In the genomic region with DNA sequence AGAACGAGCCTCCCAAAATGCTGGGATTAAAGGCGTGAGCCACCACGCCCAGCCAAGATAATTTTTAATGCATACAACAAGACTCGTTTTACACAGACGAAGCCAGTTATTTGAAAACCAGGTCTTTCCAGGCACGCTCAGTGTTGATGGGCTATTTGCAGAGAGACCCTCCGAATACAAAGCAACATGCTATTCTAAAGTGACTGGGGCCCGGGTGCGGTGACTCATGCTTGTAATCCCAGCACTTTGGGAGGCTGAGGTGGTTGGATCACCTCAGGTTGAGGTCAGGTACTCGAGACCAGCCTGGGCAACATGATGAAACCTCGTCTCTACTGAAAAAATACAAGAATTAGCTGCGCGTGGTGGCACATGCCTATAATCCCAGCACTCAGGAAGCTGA, we compare ENCODE assay signal across 32 cellular contexts. TPM values are rescaled to one million over a fixed set of nuclear protein-coding genes. Genes with fewer than 3 reads are reported as not detected.
"Had no signal": no experiment of that assay in that cellular context is flagged by ENCODE, and none has a peak within 500 bp of the region (broad histone marks: within the 10 kb centered on the region; RNA-seq: fewer than 3 reads in every experiment).

No MANE protein-coding gene starts in this region.

- DNase-seq: activated CD4-positive, alpha-beta memory T cell treated with anti-CD3 and anti-CD28 coated beads, Interleukin-2, amount 10 ng/mL, durations not matched to agents 7 days and 5 days; activated CD4-positive, alpha-beta T cell treated with anti-CD3 and anti-CD28 coated beads for 1 hour; activated CD4-positive, alpha-beta T cell treated with anti-CD3 and anti-CD28 coated beads, Interleukin-2, amount 10 ng/mL, durations not matched to agents 7 days and 5 days; activated CD8-positive, alpha-beta memory T cell treated with anti-CD3 and anti-CD28 coated beads, Interleukin-2, amount 50 U/mL, for 48 hours; activated gamma-delta T cell; activated naive CD4-positive, alpha-beta T cell treated with anti-CD3 and anti-CD28 coated beads, Interleukin-2, amount 50 U/mL, for 16 hours; activated T-cell treated with anti-CD3 and anti-CD28 coated beads, Interleukin-2, amount 50 U/mL, for 24 hours; amniotic stem cell; brain microvascular endothelial cell; central memory CD4-positive, alpha-beta T cell; endodermal cell; immature natural killer cell; kidney; left colon; retina; stimulated activated CD4-positive, alpha-beta T cell treated with anti-CD3 and anti-CD28 coated beads, Interleukin-1b, Interleukin-23, amount 100 ng/mL, for 48 hours; stimulated activated CD4-positive, alpha-beta T cell treated with anti-CD3 and anti-CD28 coated beads, Interleukin-4, amount 100 ng/mL, for 4 hours; stimulated activated CD8-positive, alpha-beta memory T cell treated with anti-CD3 and anti-CD28 coated beads, Interleukin-4, amount 100 ng/mL, for 48 hours; T-helper 17 cell; T1000 had no signal

- H3K9me3 ChIP-seq: esophagus muscularis mucosa, heart left ventricle, stomach, suprapubic skin, vagina had no signal

- H3K36me3 ChIP-seq: brain microvascular endothelial cell, esophagus muscularis mucosa, heart left ventricle, stomach, suprapubic skin, vagina had no signal

- ATAC-seq: stimulated activated memory B cell treated with anti-CD40 and anti-IgM and Interleukin-4, amounts not matched to agents 10 μg/mL and 1 μg/mL and 100 μg/mL, for 72 hours; T-helper 17 cell had no signal

- H3K27ac ChIP-seq: brain microvascular endothelial cell, esophagus muscularis mucosa, foreskin keratinocyte, suprapubic skin, vagina had no signal

- H3K27me3 ChIP-seq: brain microvascular endothelial cell, foreskin keratinocyte, stomach, vagina had no signal

- H3K4me3 ChIP-seq: esophagus muscularis mucosa, lung, smooth muscle cell, suprapubic skin, vagina had no signal

- H3K4me1 ChIP-seq: foreskin keratinocyte, vagina had no signal

RNA-seq across cellular contexts. Expression of a gene that starts 0.8 kb away (rescaled TPM):
- total RNA-seq: activated CD4-positive, alpha-beta memory T cell treated with anti-CD3 and anti-CD28 coated beads, Interleukin-2, amount 10 ng/mL, durations not matched to agents 7 days and 5 days; activated CD4-positive, alpha-beta T cell treated with anti-CD3 and anti-CD28 coated beads, Interleukin-2, amount 10 ng/mL, durations not matched to agents 7 days and 5 days; astrocyte; endodermal cell; osteocyte; progenitor cell of endocrine pancreas; T-helper 17 cell had no signal

RNA-seq across cellular contexts. Expression of a gene that starts 47.2 kb away (rescaled TPM):
- total RNA-seq: activated CD4-positive, alpha-beta memory T cell treated with anti-CD3 and anti-CD28 coated beads, Interleukin-2, amount 10 ng/mL, durations not matched to agents 7 days and 5 days; astrocyte; esophagus muscularis mucosa; foreskin keratinocyte; kidney; left colon; osteocyte; smooth muscle cell; stomach; vagina had no signal

RNA-seq across cellular contexts. Expression of a gene that starts 57.3 kb away (rescaled TPM):
- total RNA-seq: smooth muscle cell had no signal
